8 cellular contexts compared by ENCODE assay signal in the genomic region with DNA sequence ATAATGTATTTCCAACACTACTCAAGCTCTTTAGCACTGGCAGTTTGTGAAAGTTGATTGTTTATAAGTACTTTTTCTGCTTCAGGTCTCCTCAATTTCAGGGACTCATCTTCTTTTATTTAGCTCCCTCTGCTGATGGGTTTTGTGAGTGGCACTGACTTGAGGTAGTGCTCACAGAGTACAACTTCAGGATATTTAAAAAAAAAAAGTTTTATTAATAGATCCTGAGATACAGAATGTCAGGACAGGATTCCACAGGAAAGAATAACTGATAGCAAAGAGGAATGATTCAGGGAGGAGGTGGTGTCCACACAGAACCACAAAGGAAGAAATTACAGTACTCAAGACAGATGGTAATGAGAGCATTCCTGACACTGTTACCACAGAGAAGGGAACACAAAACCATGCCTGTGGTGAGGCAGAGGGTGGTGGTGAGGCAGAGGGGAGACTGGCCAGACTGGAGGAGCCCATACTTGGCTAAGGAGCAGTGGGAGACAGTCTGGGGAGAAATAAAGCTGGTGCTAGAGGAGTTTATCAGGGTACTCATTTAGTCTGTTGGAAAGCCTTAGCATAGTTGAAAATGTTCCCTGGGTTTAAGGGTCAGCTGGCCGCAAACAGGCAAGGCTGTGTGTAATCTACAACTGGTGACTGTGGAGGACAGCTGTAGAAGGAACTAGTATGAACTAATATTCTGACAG.
DNase-seq lines count a peak whose midpoint lies in the region; ATAC-seq and TF ChIP-seq lines count a peak whose summit lies in the region.

No MANE protein-coding gene starts in this region.

- H3K27ac Mint-ChIP-seq in CD14-positive monocyte: peak overlapping the region in 5 of 7 donors; percentile 3 to 82 (median 48)
- H3K27ac Mint-ChIP-seq in activated CD8-positive, alpha-beta T cell treated with anti-CD3 and anti-CD28 coated beads, Interleukin-2, amount 10 ng/mL, durations not matched to agents 7 days and 5 days: no peak overlapping the region

- H3K36me3 Mint-ChIP-seq in CD14-positive monocyte: peaks cover 11 to 12% of the 10 kb centered on the region in 2 donors
- H3K36me3 Mint-ChIP-seq in activated CD8-positive, alpha-beta T cell treated with anti-CD3 and anti-CD28 coated beads, Interleukin-2, amount 10 ng/mL, durations not matched to agents 7 days and 5 days (ENCODE audit: low read depth): no peaks in the 10 kb centered on the region

- no peak overlapping the region for H3K4me3 Mint-ChIP-seq in CD14-positive monocyte
- no peak overlapping the region for H3K4me3 Mint-ChIP-seq in activated CD8-positive, alpha-beta T cell treated with anti-CD3 and anti-CD28 coated beads, Interleukin-2, amount 10 ng/mL, durations not matched to agents 7 days and 5 days

- H2AFZ ChIP-seq in parathyroid adenoma: no peak overlapping the region

- no peaks in the 10 kb centered on the region for H3K4me1 ChIP-seq in parathyroid adenoma

- H3K4me1 Mint-ChIP-seq in CD14-positive monocyte: peaks cover 4% of the 10 kb centered on the region
- peaks cover 6% of the 10 kb centered on the region for H3K4me1 Mint-ChIP-seq in activated CD8-positive, alpha-beta T cell treated with anti-CD3 and anti-CD28 coated beads, Interleukin-2, amount 10 ng/mL, durations not matched to agents 7 days and 5 days (ENCODE audit: low read depth)

- peaks cover 31% of the 10 kb centered on the region for H3K79me2 ChIP-seq in parathyroid adenoma

- H3K9me3 ChIP-seq in parathyroid adenoma (ENCODE audit: control insufficient read depth, low read length): no peaks in the 10 kb centered on the region

- CTCF ChIA-PET in activated CD8-positive, alpha-beta T cell treated with anti-CD3 and anti-CD28 coated beads, Interleukin-2, amount 10 ng/mL, durations not matched to agents 7 days and 5 days (lab: Charles Lee): interaction anchor here (1.0 to 4.8 kb wide), 16 partner anchors 9 to 274 kb away, joined by 3 to 95 read pairs (median 8); partner anchors contain the start of gene NME1

- POLR2A ChIA-PET in activated CD8-positive, alpha-beta T cell treated with anti-CD3 and anti-CD28 coated beads, Interleukin-2, amount 10 ng/mL, durations not matched to agents 7 days and 5 days (lab: Charles Lee): interaction anchor here (1.0 kb wide), 1 partner anchor 338 kb away, joined by 3 read pairs; the partner anchor contains the start of gene LUC7L3

- no peaks in the 10 kb centered on the region for H3K27me3 ChIP-seq in parathyroid adenoma (ENCODE audit: control insufficient read depth, insufficient read depth, low read length)

- no peak overlapping the region for H3K4me3 ChIP-seq in parathyroid adenoma (ENCODE audit: low read depth, low read length)

- peak; percentile 57 for ATAC-seq in activated CD8-positive, alpha-beta T cell treated with anti-CD3 and anti-CD28 coated beads, Interleukin-2, amount 10 ng/mL, durations not matched to agents 7 days and 5 days
- ATAC-seq in HG02588 (IDR thresholded peaks at IDR 0.05; ENCODE audit: unreplicated experiment): no peak
- ATAC-seq in HG02623 (IDR thresholded peaks at IDR 0.05; ENCODE audit: unreplicated experiment): no peak

- no peak overlapping the region for H3K4me2 ChIP-seq in parathyroid adenoma (ENCODE audit: low read length)

- H3K9ac ChIP-seq in parathyroid adenoma: no peak overlapping the region

- intact Hi-C loops in CD14-positive monocyte (cut with micrococcal nuclease): no loop called here

- peaks cover 0 to 1% (median 0%) of the 10 kb centered on the region in 3 donors for H3K27me3 Mint-ChIP-seq in CD14-positive monocyte (ENCODE audit: low read depth in 3 of 3)
- H3K27me3 Mint-ChIP-seq in activated CD8-positive, alpha-beta T cell treated with anti-CD3 and anti-CD28 coated beads, Interleukin-2, amount 10 ng/mL, durations not matched to agents 7 days and 5 days (ENCODE audit: low read depth): no peaks in the 10 kb centered on the region

- no peaks in the 10 kb centered on the region for H3K36me3 ChIP-seq in parathyroid adenoma (ENCODE audit: control insufficient read depth, insufficient read depth, low read length)

- TF ChIP-seq CTCF in CD14-positive monocyte (IDR thresholded peaks at IDR 0.05) (peak; percentile 36), GM12872 (IDR thresholded peaks at IDR 0.05; ENCODE audit: insufficient read depth, low read depth, low read length) (peak; percentile 52; the same call in 2 of the 3 replicates), parathyroid adenoma (IDR thresholded peaks at IDR 0.05) (peak; percentile 43)

- no peak for DNase-seq in CD14-positive monocyte (ENCODE audit: low spot score)
- peak; percentile 3 to 15 for DNase-seq in NCI-H1930 (lab: John Stamatoyannopoulos, UW)
- DNase-seq in activated CD8-positive, alpha-beta T cell treated with anti-CD3 and anti-CD28 coated beads, Interleukin-2, amount 10 ng/mL, durations not matched to agents 7 days and 5 days: peak; percentile 54
- DNase-seq in globus pallidus (ENCODE audit: low spot score): peak; percentile 83

- H3K9me3 Mint-ChIP-seq in CD14-positive monocyte: no peaks in the 10 kb centered on the region
- no peaks in the 10 kb centered on the region for H3K9me3 Mint-ChIP-seq in activated CD8-positive, alpha-beta T cell treated with anti-CD3 and anti-CD28 coated beads, Interleukin-2, amount 10 ng/mL, durations not matched to agents 7 days and 5 days (ENCODE audit: insufficient read depth)

- H3K27ac ChIP-seq in parathyroid adenoma: no peak overlapping the region
